8 cellular contexts compared by ENCODE assay signal in genomic region chr12:6335451-6336078, GRCh38. TPM values are rescaled to one million over a fixed set of nuclear protein-coding genes. Genes with fewer than 3 reads are reported as not detected.
DNase-seq lines count a peak whose midpoint lies in the region; ATAC-seq and TF ChIP-seq lines count a peak whose summit lies in the region.

No MANE protein-coding gene starts in this region.

- H3K9me3 Mint-ChIP-seq in H9: no peaks in the 10 kb centered on the region
- H3K9me3 Mint-ChIP-seq in naive thymus-derived CD4-positive, alpha-beta T cell: no peaks in the 10 kb centered on the region

- no peaks in the 10 kb centered on the region for H3K36me3 ChIP-seq in GM06990 (ENCODE audit: control insufficient read depth, insufficient read depth, low read length)
- peaks cover 15 to 40% (median 18%) of the 10 kb centered on the region in 3 experiments for H3K36me3 ChIP-seq in naive thymus-derived CD4-positive, alpha-beta T cell (ENCODE audit: control insufficient read depth in 2 of 3, insufficient read depth in 3 of 3, low read length in 3 of 3)

- H3K4me3 Mint-ChIP-seq in H9: peak overlapping the region in 1 of 2 experiments; percentile 76; a peak in 4 of 5 replicates
- H3K4me3 Mint-ChIP-seq in naive thymus-derived CD4-positive, alpha-beta T cell: no peak overlapping the region

- peak overlapping the region; percentile 76 for H3K18ac ChIP-seq in H9 (ENCODE audit: insufficient read length, low read depth, low read length)

- TF ChIP-seq POLR2A in erythroblast (IDR thresholded peaks at IDR 0.05; ENCODE audit: low read length): no peak

- H3K27me3 ChIP-seq in GM06990 (replicated peaks; ENCODE audit: control insufficient read depth, insufficient read depth, low read length) (no peaks in the 10 kb centered on the region), H9 (ENCODE audit: insufficient read depth, low read length) (no peaks in the 10 kb centered on the region)
- no peaks in the 10 kb centered on the region for H3K27me3 ChIP-seq in naive thymus-derived CD4-positive, alpha-beta T cell (ENCODE audit: control insufficient read depth in 2 of 2, insufficient read depth in 2 of 2, low read length in 2 of 2)

- no peak overlapping the region for H3K9ac ChIP-seq in H9 (ENCODE audit: extremely low read depth, insufficient read length, low read length)

- no peak overlapping the region for H4K5ac ChIP-seq in H9 (ENCODE audit: insufficient read length, low read depth, low read length)

- no CpG with 5 or more reads among the region's 11 CpGs for WGBS in H9 (ENCODE audit: extremely low coverage, insufficient read length, low lambda C conversion rate)

- H4K91ac ChIP-seq in H9 (ENCODE audit: insufficient read length, low read depth, low read length): peak overlapping the region; percentile 33

- H2BK12ac ChIP-seq in H9 (ENCODE audit: insufficient read length, low read depth, low read length): peak overlapping the region; percentile 13

- ATAC-seq in naive thymus-derived CD4-positive, alpha-beta T cell: peak; percentile 82
- peak; percentile 84 for ATAC-seq in stimulated activated naive CD8-positive, alpha-beta T cell treated with anti-CD3 and anti-CD28 coated beads, Interleukin-15, Interleukin-2, amounts not matched to agents 100 U/mL and 50 U/mL, for 24 hours
- ATAC-seq in HG03469 (IDR thresholded peaks at IDR 0.05; ENCODE audit: unreplicated experiment): no peak

- peak overlapping the region in 1 of 3 experiments; percentile 57; a peak in 5 of 7 replicates for H3K27ac Mint-ChIP-seq in H9
- no peak overlapping the region for H3K27ac Mint-ChIP-seq in naive thymus-derived CD4-positive, alpha-beta T cell

- H3K36me3 Mint-ChIP-seq in H9 (ENCODE audit: insufficient read depth in 1 of 3, low read depth in 3 of 3): peaks cover 29 to 48% (median 44%) of the 10 kb centered on the region in 3 experiments; a peak in 6 of 7 replicates
- peaks cover 11 to 26% (median 14%) of the 10 kb centered on the region in 5 donors for H3K36me3 Mint-ChIP-seq in naive thymus-derived CD4-positive, alpha-beta T cell

- no peak overlapping the region for H2AFZ ChIP-seq in H9 (ENCODE audit: low read length)

- no peak overlapping the region for H3K4me3 ChIP-seq in GM06990 (replicated peaks; ENCODE audit: low read depth, low read length)
- H3K4me3 ChIP-seq in naive thymus-derived CD4-positive, alpha-beta T cell (ENCODE audit: low read length): peak overlapping the region; percentile 88

- TF ChIP-seq CTCF in GM06990 (IDR thresholded peaks at IDR 0.05; ENCODE audit: insufficient read depth, low read length, poor library complexity, severe bottlenecking) (peak; percentile 92), H9 (conservative IDR thresholded peaks at IDR 0.05) (peak; percentile 49; the same call in 2 of the 3 replicates)

- H2BK120ac ChIP-seq in H9 (ENCODE audit: low read depth, low read length, poor library complexity, severe bottlenecking): no peak overlapping the region

- H4K8ac ChIP-seq in H9 (replicated peaks; ENCODE audit: insufficient read length, low read depth, low read length): no peak overlapping the region

- POLR2A ChIA-PET in naive thymus-derived CD4-positive, alpha-beta T cell (lab: Charles Lee): interaction anchor here (0.6 to 12.0 kb wide), 18 partner anchors 10 to 516 kb away, joined by 3 to 342 read pairs (median 11); partner anchors contain the start of genes GAPDH, MRPL51, SCNN1A and TAPBPL

- H3T11ph ChIP-seq in H9 (ENCODE audit: low read length): no peak overlapping the region

- H2BK20ac ChIP-seq in H9 (ENCODE audit: low read depth, low read length, poor library complexity, severe bottlenecking): no peak overlapping the region

- H2BK5ac ChIP-seq in H9 (ENCODE audit: insufficient read length, low read length): peak overlapping the region; percentile 15

- H3K4me2 ChIP-seq in H9 (ENCODE audit: insufficient read depth, insufficient read length, low read length): peak overlapping the region; percentile 41

- peaks cover 32% of the 10 kb centered on the region for H3K4me1 ChIP-seq in H9 (ENCODE audit: insufficient read depth, low read length)
- peaks cover 58 to 67% of the 10 kb centered on the region in 2 donors for H3K4me1 ChIP-seq in naive thymus-derived CD4-positive, alpha-beta T cell (ENCODE audit: control insufficient read depth in 2 of 2, insufficient read depth in 2 of 2, low read length in 2 of 2)

- intact Hi-C loops in naive thymus-derived CD4-positive, alpha-beta T cell (cut with micrococcal nuclease): loop anchor here (1.0 to 5.0 kb wide), 10 partner anchors 12 to 222 kb away; partner anchors contain the start of genes GAPDH (in 2 of the 2), IFFO1 (in 2 of the 2) and MRPL51 (in 1 of the 2)

- no peak overlapping the region for H3K23ac ChIP-seq in H9 (ENCODE audit: insufficient read length, low read depth, low read length)

- H3K4me1 Mint-ChIP-seq in H9: peaks cover 18 to 24% of the 10 kb centered on the region in 2 experiments
- peaks cover 4 to 44% (median 36%) of the 10 kb centered on the region in 7 donors for H3K4me1 Mint-ChIP-seq in naive thymus-derived CD4-positive, alpha-beta T cell

- H3K4ac ChIP-seq in H9 (ENCODE audit: low read depth, low read length): no peak overlapping the region; the same call in 1 of the 2 replicates

- H3K79me1 ChIP-seq in H9 (ENCODE audit: insufficient read depth, low read depth, low read length, poor library complexity, severe bottlenecking): no peaks in the 10 kb centered on the region

- H3K23me2 ChIP-seq in H9 (ENCODE audit: insufficient read length, low read depth, low read length, poor library complexity, severe bottlenecking): peaks cover 16% of the 10 kb centered on the region

- H3K27ac ChIP-seq in H9 (ENCODE audit: insufficient read length, low read depth, low read length): peak overlapping the region; percentile 88
- H3K27ac ChIP-seq in naive thymus-derived CD4-positive, alpha-beta T cell (ENCODE audit: low read depth, low read length): peak overlapping the region; percentile 92

- no peak overlapping the region for H2BK15ac ChIP-seq in H9 (ENCODE audit: low read depth, low read length)

- no peaks in the 10 kb centered on the region for H3K9me3 ChIP-seq in H9 (ENCODE audit: control insufficient read depth, low read depth, low read length)
- H3K9me3 ChIP-seq in naive thymus-derived CD4-positive, alpha-beta T cell (ENCODE audit: control insufficient read depth in 2 of 3, low read length in 3 of 3): no peaks in the 10 kb centered on the region

- no peak overlapping the region for H3K56ac ChIP-seq in H9 (ENCODE audit: insufficient read length, low read depth, low read length)

- H4K20me1 ChIP-seq in H9 (ENCODE audit: control insufficient read depth, insufficient read depth, insufficient read length): no peaks in the 10 kb centered on the region

- peaks cover 23% of the 10 kb centered on the region; the same call in 1 of the 2 replicates for H3K79me2 ChIP-seq in H9 (ENCODE audit: insufficient read depth, low read length)

- H2AK5ac ChIP-seq in H9 (ENCODE audit: insufficient read length, low read length): no peak overlapping the region

- H3K14ac ChIP-seq in H9 (ENCODE audit: insufficient read depth, low read length): peak overlapping the region; percentile 81

- CTCF ChIA-PET in naive thymus-derived CD4-positive, alpha-beta T cell (lab: Charles Lee): interaction anchor here (0.6 to 6.7 kb wide), 34 partner anchors 8 to 354 kb away, joined by 3 to 139 read pairs (median 5); partner anchors contain the start of genes SCNN1A, TAPBPL, VAMP1 and ZNF384

- no peaks in the 10 kb centered on the region; the same call in 1 of the 2 replicates for H3K27me3 Mint-ChIP-seq in H9 (ENCODE audit: low read depth)
- H3K27me3 Mint-ChIP-seq in naive thymus-derived CD4-positive, alpha-beta T cell: no peaks in the 10 kb centered on the region

- DNase-seq in GM06990 (ENCODE audit: extremely low read depth, insufficient read length): peak; percentile 73
- peak; percentile 79 for DNase-seq in H9
- DNase-seq in NCI-H460 (ENCODE audit: extremely low read depth, low read depth): peak; percentile 71
- DNase-seq in activated CD8-positive, alpha-beta memory T cell treated with anti-CD3 and anti-CD28 coated beads, Interleukin-2, amount 50 U/mL, for 24 hours (ENCODE audit: extremely low read depth): peak; percentile 77
- peak; percentile 58 to 77 for DNase-seq in erythroblast (lab: John Stamatoyannopoulos, UW)
- peak; percentile 56 to 85 (median 81) for DNase-seq in naive thymus-derived CD4-positive, alpha-beta T cell
- peak; percentile 88 for DNase-seq in stimulated activated naive CD8-positive, alpha-beta T cell treated with anti-CD3 and anti-CD28 coated beads, Interleukin-15, Interleukin-2, amounts not matched to agents 100 U/mL and 50 U/mL, for 24 hours

RNA-seq across cellular contexts. Expression of gene TNFRSF1A, which starts 6.3 kb away (rescaled TPM):
- total RNA-seq in H9 (2021): 55.9 and 59.9 TPM in 2 replicates
- 180 and 190 TPM in 2 replicates for total RNA-seq in NCI-H460 (2014; rRNA removed; shearing (Covaris generic))
- polyA plus RNA-seq in NCI-H460 (2014; cell fraction: nucleus; rRNA removed): 144 and 152 TPM in 2 replicates
- 10 to 100 TPM; 40.9 to 99.4 (median 67.3) TPM for total RNA-seq in naive thymus-derived CD4-positive, alpha-beta T cell
- polyA plus RNA-seq in naive thymus-derived CD4-positive, alpha-beta T cell: 10 to 100 TPM; 24.1 to 46.3 TPM

RNA-seq across cellular contexts. Expression of gene PLEKHG6, which starts 25.1 kb away (rescaled TPM):
- total RNA-seq in H9 (2021): 17.7 and 20.0 TPM in 2 replicates
- not detected in 2 replicates for total RNA-seq in NCI-H460 (2014; rRNA removed; shearing (Covaris generic))
- 0.38 TPM in 1 of 2 replicates, not detected in the other for polyA plus RNA-seq in NCI-H460 (2014; cell fraction: nucleus; rRNA removed)
- total RNA-seq in naive thymus-derived CD4-positive, alpha-beta T cell: not detected
- 1 to 10 TPM in 1 of 2 donors, under 1 TPM in 1; 0.15 to 1.3 TPM for polyA plus RNA-seq in naive thymus-derived CD4-positive, alpha-beta T cell

RNA-seq across cellular contexts. Expression of gene SCNN1A, which starts 39.8 kb away (rescaled TPM):
- 104 and 111 TPM in 2 replicates for total RNA-seq in H9 (2021)
- 0.29 and 1.7 TPM in 2 replicates for total RNA-seq in NCI-H460 (2014; rRNA removed; shearing (Covaris generic))
- polyA plus RNA-seq in NCI-H460 (2014; cell fraction: nucleus; rRNA removed): 1.2 and 3.0 TPM in 2 replicates
- total RNA-seq in naive thymus-derived CD4-positive, alpha-beta T cell: 1 to 10 TPM in 4 of 5 experiments, under 1 TPM in 1; 0.22 to 5.3 (median 3.6) TPM
- polyA plus RNA-seq in naive thymus-derived CD4-positive, alpha-beta T cell: 1 to 10 TPM in 1 of 2 donors, under 1 TPM in 1; 0.84 to 1.2 TPM

RNA-seq across cellular contexts. Expression of gene LTBR, which starts 48.4 kb away (rescaled TPM):
- total RNA-seq in H9 (2021): 3.4 and 4.8 TPM in 2 replicates
- 80.4 and 82.9 TPM in 2 replicates for total RNA-seq in NCI-H460 (2014; rRNA removed; shearing (Covaris generic))
- 170 and 268 TPM in 2 replicates for polyA plus RNA-seq in NCI-H460 (2014; cell fraction: nucleus; rRNA removed)
- total RNA-seq in naive thymus-derived CD4-positive, alpha-beta T cell: 10 to 100 TPM in 1 of 5 experiments, 1 to 10 TPM in 3, under 1 TPM in 1; 0.34 to 25.2 (median 2.2) TPM
- polyA plus RNA-seq in naive thymus-derived CD4-positive, alpha-beta T cell: not detected

Comparison
In these comparisons a context has a peak if more than half of its experiments do, and no peak if none do; other contexts are left out.
1. RNA of gene PLEKHG6, which starts 25.1 kb away (total RNA-seq): 17.7 to 20.0 TPM in H9; not detected in NCI-H460 and not detected in naive thymus-derived CD4-positive, alpha-beta T cell; every median in the first group is over 10 times any median in the second.
2. RNA of gene SCNN1A, which starts 39.8 kb away (total RNA-seq): 104 to 111 TPM in H9; 0.22 to 5.3 TPM in naive thymus-derived CD4-positive, alpha-beta T cell and 0.29 to 1.7 TPM in NCI-H460; every median in the first group is over 10 times any median in the second.
3. Peak in every context shown above with its lines, with median percentiles within 50 percentile points of each other: DNase-seq.